Comparison of ENCODE assay signal across 8 cellular contexts in the genomic region with DNA sequence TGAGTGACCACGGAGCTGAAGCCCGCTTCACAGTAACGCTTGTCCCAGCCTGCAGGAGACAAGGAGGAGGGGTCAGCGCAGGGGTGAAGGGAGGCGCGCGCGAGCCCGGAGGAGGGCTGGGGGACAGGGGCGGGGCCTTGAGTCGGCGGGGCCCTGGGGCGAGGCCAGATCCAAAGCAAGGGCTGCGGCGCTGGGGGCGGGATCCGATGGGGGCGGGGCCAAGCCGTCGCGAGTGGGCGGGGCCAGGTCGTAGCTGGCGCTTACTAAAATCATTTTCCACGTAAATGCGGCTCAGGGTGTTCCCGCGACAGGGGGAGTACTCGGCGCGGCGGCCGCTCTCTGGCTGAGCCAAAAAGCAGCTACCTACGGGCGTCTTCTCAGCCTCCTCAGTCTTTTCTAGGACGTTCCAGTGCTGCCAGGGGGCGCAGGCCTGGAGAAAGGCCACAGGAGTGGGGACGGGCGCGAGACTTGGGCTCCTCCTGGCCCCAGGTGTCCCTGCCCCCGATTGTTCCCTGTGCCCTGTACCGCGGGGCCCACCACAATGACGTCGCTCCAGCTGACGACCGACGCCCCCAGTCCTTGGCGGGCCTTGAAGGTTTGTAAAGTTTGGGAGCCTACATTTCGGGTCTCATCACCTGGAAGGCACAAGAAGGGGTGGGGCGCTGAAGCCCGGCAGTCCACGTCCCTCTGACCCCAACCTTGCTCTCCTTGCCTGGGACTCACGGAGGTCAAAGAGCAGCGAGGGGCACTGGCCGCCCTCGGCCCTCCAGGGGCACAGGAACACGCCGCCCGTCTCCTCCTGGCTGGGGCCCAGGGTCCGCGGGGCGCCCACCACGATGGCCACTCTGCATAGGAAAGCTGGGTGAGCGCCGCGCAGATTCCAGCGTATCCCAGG. TPM values are rescaled to one million over a fixed set of nuclear protein-coding genes. Genes with fewer than 3 reads are reported as not detected.
DNase-seq lines count a peak whose midpoint lies in the region; ATAC-seq and TF ChIP-seq lines count a peak whose summit lies in the region.

No MANE protein-coding gene starts in this region.

- ATAC-seq in GM21423 (IDR thresholded peaks at IDR 0.05; ENCODE audit: unreplicated experiment), result peak; percentile 50
- ATAC-seq in GM18870 (IDR thresholded peaks at IDR 0.05; ENCODE audit: unreplicated experiment), result no peak

- no peak overlapping the region for H3K27ac Mint-ChIP-seq in MCF 10A (ENCODE audit: low read depth, unreplicated experiment)

- H3K4me3 Mint-ChIP-seq in MCF 10A (ENCODE audit: unreplicated experiment), result peak overlapping the region; percentile 64

- H3K4me1 Mint-ChIP-seq in MCF 10A (ENCODE audit: insufficient read depth, unreplicated experiment), result no peaks in the 10 kb centered on the region

- H3K27ac ChIP-seq in VCaP, result peak overlapping the region; percentile 62

- H3K27me3 Mint-ChIP-seq in MCF 10A (ENCODE audit: insufficient read depth, unreplicated experiment), result peaks cover 15% of the 10 kb centered on the region

- TF ChIP-seq CTCF in AG09319 (IDR thresholded peaks at IDR 0.05; ENCODE audit: low read depth, low read length) (peak; percentile 23), VCaP (conservative IDR thresholded peaks at IDR 0.05) (peak; percentile 36), MCF 10A (IDR thresholded peaks at IDR 0.05; ENCODE audit: unreplicated experiment) (peak; percentile 11)

- no peaks in the 10 kb centered on the region for H3K9me3 Mint-ChIP-seq in MCF 10A (ENCODE audit: unreplicated experiment)

- BruUV-seq in MCF 10A (replicated peaks; lab: Mats Ljungman, UMichigan), result no TSS peak

- intact Hi-C loops in MCF 10A (cut with micrococcal nuclease), result no loop called here

- no peaks in the 10 kb centered on the region for H3K36me3 Mint-ChIP-seq in MCF 10A (ENCODE audit: insufficient read depth, unreplicated experiment)

- CTCF ChIA-PET in MCF 10A (lab: Yijun Ruan, JAX), result interaction anchor here (1.1 to 1.5 kb wide), 3 partner anchors 15 to 286 kb away, joined by 3 to 4 read pairs (median 3); no protein-coding TSS in a partner anchor

- POLR2A ChIA-PET in MCF 10A (lab: Yijun Ruan, JAX), result interaction anchor here (0.5 to 1.3 kb wide), 2 partner anchors 11 to 252 kb away, joined by 3 read pairs; no protein-coding TSS in a partner anchor

- DNase-seq in AG09319 (ENCODE audit: extremely low read depth, low read depth), result peak; percentile 25
- DNase-seq in NCI-H146 treated with DMSO at 0.1 percent for 48 hours (lab: John Stamatoyannopoulos, UW; ENCODE audit: unreplicated experiment), result peak; percentile 72
- peak; percentile 66 for DNase-seq in MCF 10A (ENCODE audit: unreplicated experiment)
- peak; percentile 95 for DNase-seq in iPS-NIHi7 (ENCODE audit: extremely low spot score)
- peak; percentile 26 for DNase-seq in smooth muscle cell of the brain vasculature (ENCODE audit: low read depth, low spot score)

RNA-seq across cellular contexts. Expression of a gene that starts 3.9 kb away (rescaled TPM):
- total RNA-seq in MCF 10A (2022), result 0.12 and 0.52 TPM in 2 replicates

RNA-seq across cellular contexts. Expression of a gene that starts 21.9 kb away (rescaled TPM):
- 0.30 TPM in 1 of 2 replicates, not detected in the other for total RNA-seq in MCF 10A (2022)

RNA-seq across cellular contexts. Expression of a gene that starts 40.4 kb away (rescaled TPM):
- 143 and 144 TPM in 2 replicates for total RNA-seq in MCF 10A (2022)

Comparison
In these comparisons a context has a peak if more than half of its experiments do, and no peak if none do; other contexts are left out.
1. DNase-seq: peak in every context shown above with its lines; median percentile 95 in iPS-NIHi7; 72 in NCI-H146 treated with DMSO at 0.1 percent for 48 hours; 66 in MCF 10A; 26 in smooth muscle cell of the brain vasculature; 25 in AG09319.